ENCODE assay signal across 8 cellular contexts in the genomic region with DNA sequence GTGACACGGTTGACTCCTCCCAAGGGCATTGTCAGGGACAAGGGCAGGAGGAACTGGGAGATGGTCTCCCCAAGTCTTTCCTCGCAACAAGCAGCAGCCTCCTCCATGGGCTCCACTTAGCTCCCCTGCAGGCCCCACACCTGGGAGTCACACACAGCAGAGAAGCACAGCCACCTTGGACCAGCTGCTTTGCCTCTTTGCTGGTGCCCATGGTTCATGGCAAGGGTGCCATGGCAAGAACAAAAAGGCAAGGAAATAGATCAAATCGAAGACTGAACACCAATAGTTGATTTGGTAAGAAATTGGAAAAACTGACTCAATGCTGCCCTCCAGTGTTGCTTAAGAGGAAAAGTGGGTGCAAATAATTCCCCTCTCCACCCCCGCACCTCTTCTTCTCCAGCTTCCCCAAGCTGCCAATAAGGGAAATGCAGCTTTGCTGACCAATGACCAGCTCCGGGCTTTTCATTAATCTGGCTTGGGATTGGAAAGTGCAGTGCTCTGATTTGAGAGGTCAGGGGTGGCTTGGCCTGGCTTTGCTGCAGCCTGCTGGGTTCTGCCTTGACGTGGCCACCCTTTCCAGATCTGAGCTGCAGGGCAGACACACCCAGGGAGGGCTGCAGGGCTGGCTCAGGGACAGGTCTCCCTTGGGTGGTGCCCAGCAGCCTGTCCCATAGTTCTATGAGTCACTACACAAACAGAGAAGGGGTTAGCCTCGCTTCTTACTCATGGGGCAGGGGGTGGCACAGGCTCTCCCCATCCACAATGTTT.
DNase-seq lines count a peak whose midpoint lies in the region; ATAC-seq, FAIRE-seq and TF ChIP-seq lines count a peak whose summit lies in the region.

No MANE protein-coding gene starts in this region.

- no peak overlapping the region for H3K4me3 ChIP-seq in A549
- H3K4me3 ChIP-seq in esophagus (ENCODE audit: low read depth in 1 of 2, low read length in 2 of 2): no peak overlapping the region

- TF ChIP-seq POLR2A in A549 (IDR thresholded peaks at IDR 0.05; ENCODE audit: low read length): no peak

- H3K27ac ChIP-seq in A549 (peak overlapping the region; percentile 63 to 67), esophagus (ENCODE audit: low read depth in 2 of 2, low read length in 1 of 2) (peak overlapping the region; percentile 73 to 76)

- peaks cover 18% of the 10 kb centered on the region for H3K36me3 Mint-ChIP-seq in activated CD8-positive, alpha-beta memory T cell treated with anti-CD3 and anti-CD28 coated beads, Interleukin-2, amount 10 ng/mL, durations not matched to agents 7 days and 5 days

- POLR2A ChIA-PET in A549 (lab: Yijun Ruan, JAX): interaction anchor here (0.9 to 1.8 kb wide), 4 partner anchors 49 to 497 kb away, joined by 3 to 7 read pairs (median 4); a partner anchor contains a TSS

- H3K27me3 ChIP-seq in esophagus (ENCODE audit: control insufficient read depth in 1 of 2, insufficient read depth in 2 of 2, low read length in 2 of 2): no peaks in the 10 kb centered on the region

- CTCF ChIA-PET in A549 (lab: Yijun Ruan, JAX): interaction anchor here (0.6 to 6.3 kb wide), 88 partner anchors 11 to 750 kb away, joined by 3 to 254 read pairs (median 5); a partner anchor contains a TSS
- CTCF ChIA-PET in activated CD8-positive, alpha-beta memory T cell treated with anti-CD3 and anti-CD28 coated beads, Interleukin-2, amount 10 ng/mL, durations not matched to agents 7 days and 5 days (lab: Charles Lee): interaction anchor here (0.7 to 10.9 kb wide), 44 partner anchors 9 to 360 kb away, joined by 3 to 272 read pairs (median 6); no protein-coding TSS in a partner anchor

- peaks cover 11% of the 10 kb centered on the region for H3K9me3 Mint-ChIP-seq in activated CD8-positive, alpha-beta memory T cell treated with anti-CD3 and anti-CD28 coated beads, Interleukin-2, amount 10 ng/mL, durations not matched to agents 7 days and 5 days (ENCODE audit: low read depth)

- FAIRE-seq in A549 (lab: Jason Lieb, UNC): peak; percentile 95

- H3K9me3 ChIP-seq in A549 (peaks cover 33% of the 10 kb centered on the region), esophagus (ENCODE audit: control insufficient read depth in 2 of 2, insufficient read depth in 1 of 2, low read depth in 1 of 2, low read length in 1 of 2) (peaks cover 0 to 4% of the 10 kb centered on the region in 2 donors)

- ATAC-seq in A549: peak; percentile 82 to 93
- peak; percentile 41 for ATAC-seq in HG03175 (IDR thresholded peaks at IDR 0.05; ENCODE audit: unreplicated experiment)
- ATAC-seq in activated CD8-positive, alpha-beta memory T cell treated with anti-CD3 and anti-CD28 coated beads, Interleukin-2, amount 10 ng/mL, durations not matched to agents 7 days and 5 days: peak; percentile 52
- no peak for ATAC-seq in GM18502 (IDR thresholded peaks at IDR 0.05; ENCODE audit: poor library complexity, unreplicated experiment)

- no peaks in the 10 kb centered on the region for H3K36me3 ChIP-seq in esophagus (ENCODE audit: control insufficient read depth in 2 of 2, insufficient read depth in 2 of 2, low read length in 1 of 2)

- no peaks in the 10 kb centered on the region for H3K27me3 Mint-ChIP-seq in activated CD8-positive, alpha-beta memory T cell treated with anti-CD3 and anti-CD28 coated beads, Interleukin-2, amount 10 ng/mL, durations not matched to agents 7 days and 5 days

- no peak for TF ChIP-seq EP300 in A549 (IDR thresholded peaks at IDR 0.05)

- peak; percentile 95 for TF ChIP-seq CTCF in A549 (IDR thresholded peaks at IDR 0.05)

- WGBS in A549 (ENCODE audit: missing lambda C conversion rate): 18% methylated on average over 7 of the region's 7 CpGs
- WGBS in esophagus, 2 donors: 17 to 22% methylated on average over 7 of the region's 7 CpGs

- peaks cover 25% of the 10 kb centered on the region for H3K4me1 ChIP-seq in A549
- H3K4me1 ChIP-seq in esophagus (ENCODE audit: control insufficient read depth in 2 of 2, insufficient read depth in 2 of 2, low read length in 1 of 2): peaks cover 4 to 36% of the 10 kb centered on the region in 2 donors

- peak overlapping the region; percentile 15 for H3K4me3 Mint-ChIP-seq in activated CD8-positive, alpha-beta memory T cell treated with anti-CD3 and anti-CD28 coated beads, Interleukin-2, amount 10 ng/mL, durations not matched to agents 7 days and 5 days

- H3K27ac Mint-ChIP-seq in activated CD8-positive, alpha-beta memory T cell treated with anti-CD3 and anti-CD28 coated beads, Interleukin-2, amount 10 ng/mL, durations not matched to agents 7 days and 5 days: peak overlapping the region; percentile 72

- H3K4me2 ChIP-seq in A549: peak overlapping the region; percentile 61

- TF ChIP-seq RAD21 in A549 (conservative IDR thresholded peaks at IDR 0.05 in 1 of 2, IDR thresholded peaks at IDR 0.05 in 1 of 2): peak; percentile 92 to 97

- peak; percentile 91 to 97 for DNase-seq in A549 (ENCODE audit: low read depth in 1 of 2, low spot score in 1 of 2)
- peak; percentile 72 for DNase-seq in GM04504 (ENCODE audit: low read depth)
- peak; percentile 45 to 77 for DNase-seq in NCI-H526 (lab: John Stamatoyannopoulos, UW)
- DNase-seq in activated CD8-positive, alpha-beta memory T cell treated with anti-CD3 and anti-CD28 coated beads, Interleukin-2, amount 10 ng/mL, durations not matched to agents 7 days and 5 days: peak; percentile 63
- DNase-seq in myocyte (ENCODE audit: low read depth): peak; percentile 80

- H3K4me1 Mint-ChIP-seq in activated CD8-positive, alpha-beta memory T cell treated with anti-CD3 and anti-CD28 coated beads, Interleukin-2, amount 10 ng/mL, durations not matched to agents 7 days and 5 days: peaks cover 70% of the 10 kb centered on the region

TF ChIP-seq in A549, 52 proteins besides CTCF, POLR2A, EP300 and RAD21 (continues in another document):
- TF ChIP-seq RARB (CRISPR knock-in tag; IDR thresholded peaks at IDR 0.05): no peak
- TF ChIP-seq, protein P1, sequence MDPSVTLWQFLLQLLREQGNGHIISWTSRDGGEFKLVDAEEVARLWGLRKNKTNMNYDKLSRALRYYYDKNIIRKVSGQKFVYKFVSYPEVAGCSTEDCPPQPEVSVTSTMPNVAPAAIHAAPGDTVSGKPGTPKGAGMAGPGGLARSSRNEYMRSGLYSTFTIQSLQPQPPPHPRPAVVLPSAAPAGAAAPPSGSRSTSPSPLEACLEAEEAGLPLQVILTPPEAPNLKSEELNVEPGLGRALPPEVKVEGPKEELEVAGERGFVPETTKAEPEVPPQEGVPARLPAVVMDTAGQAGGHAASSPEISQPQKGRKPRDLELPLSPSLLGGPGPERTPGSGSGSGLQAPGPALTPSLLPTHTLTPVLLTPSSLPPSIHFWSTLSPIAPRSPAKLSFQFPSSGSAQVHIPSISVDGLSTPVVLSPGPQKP (IDR thresholded peaks at IDR 0.05; ENCODE audit: low read depth, low read length): no peak
- TF ChIP-seq, protein P2, sequence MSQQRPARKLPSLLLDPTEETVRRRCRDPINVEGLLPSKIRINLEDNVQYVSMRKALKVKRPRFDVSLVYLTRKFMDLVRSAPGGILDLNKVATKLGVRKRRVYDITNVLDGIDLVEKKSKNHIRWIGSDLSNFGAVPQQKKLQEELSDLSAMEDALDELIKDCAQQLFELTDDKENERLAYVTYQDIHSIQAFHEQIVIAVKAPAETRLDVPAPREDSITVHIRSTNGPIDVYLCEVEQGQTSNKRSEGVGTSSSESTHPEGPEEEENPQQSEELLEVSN (IDR thresholded peaks at IDR 0.05; ENCODE audit: borderline replicate concordance, low read depth): no peak
- no peak for TF ChIP-seq PHF8 (IDR thresholded peaks at IDR 0.05; ENCODE audit: borderline replicate concordance, low read depth)
- TF ChIP-seq CHD2 (IDR thresholded peaks at IDR 0.05; ENCODE audit: low read length, partially characterized antibody): no peak
- TF ChIP-seq, protein P3, sequence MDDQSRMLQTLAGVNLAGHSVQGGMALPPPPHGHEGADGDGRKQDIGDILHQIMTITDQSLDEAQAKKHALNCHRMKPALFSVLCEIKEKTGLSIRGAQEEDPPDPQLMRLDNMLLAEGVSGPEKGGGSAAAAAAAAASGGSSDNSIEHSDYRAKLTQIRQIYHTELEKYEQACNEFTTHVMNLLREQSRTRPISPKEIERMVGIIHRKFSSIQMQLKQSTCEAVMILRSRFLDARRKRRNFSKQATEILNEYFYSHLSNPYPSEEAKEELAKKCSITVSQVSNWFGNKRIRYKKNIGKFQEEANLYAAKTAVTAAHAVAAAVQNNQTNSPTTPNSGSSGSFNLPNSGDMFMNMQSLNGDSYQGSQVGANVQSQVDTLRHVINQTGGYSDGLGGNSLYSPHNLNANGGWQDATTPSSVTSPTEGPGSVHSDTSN (IDR thresholded peaks at IDR 0.05): no peak
- no peak for TF ChIP-seq HOXB13 (CRISPR knock-in tag; IDR thresholded peaks at IDR 0.05; ENCODE audit: low read depth)
- TF ChIP-seq, protein P4, sequence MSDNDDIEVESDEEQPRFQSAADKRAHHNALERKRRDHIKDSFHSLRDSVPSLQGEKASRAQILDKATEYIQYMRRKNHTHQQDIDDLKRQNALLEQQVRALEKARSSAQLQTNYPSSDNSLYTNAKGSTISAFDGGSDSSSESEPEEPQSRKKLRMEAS (IDR thresholded peaks at IDR 0.05): no peak
- TF ChIP-seq JUNB (IDR thresholded peaks at IDR 0.05): peak; percentile 66; the same call in 1 of the 2 replicates
- no peak for TF ChIP-seq FOSB (CRISPR knock-in tag; IDR thresholded peaks at IDR 0.05)
- no peak; a peak in 1 of 5 replicates for TF ChIP-seq JUN (IDR thresholded peaks at IDR 0.05)
- no peak for TF ChIP-seq RNF2 (IDR thresholded peaks at IDR 0.05; ENCODE audit: borderline replicate concordance, low read depth)
- peak; percentile 72; the same call in 1 of the 2 replicates for TF ChIP-seq FOSL2 (IDR thresholded peaks at IDR 0.05)
- TF ChIP-seq FOSL2 (CRISPR knock-in tag; IDR thresholded peaks at IDR 0.05): peak; percentile 80
- 0 out of 2 replicates have a peak, but pooled peaks have one; percentile 14 for TF ChIP-seq GATA3 (IDR thresholded peaks at IDR 0.05; ENCODE audit: borderline replicate concordance)
- TF ChIP-seq, protein P5, sequence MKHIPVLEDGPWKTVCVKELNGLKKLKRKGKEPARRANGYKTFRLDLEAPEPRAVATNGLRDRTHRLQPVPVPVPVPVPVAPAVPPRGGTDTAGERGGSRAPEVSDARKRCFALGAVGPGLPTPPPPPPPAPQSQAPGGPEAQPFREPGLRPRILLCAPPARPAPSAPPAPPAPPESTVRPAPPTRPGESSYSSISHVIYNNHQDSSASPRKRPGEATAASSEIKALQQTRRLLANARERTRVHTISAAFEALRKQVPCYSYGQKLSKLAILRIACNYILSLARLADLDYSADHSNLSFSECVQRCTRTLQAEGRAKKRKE (CRISPR knock-in tag; IDR thresholded peaks at IDR 0.05; ENCODE audit: low read depth): no peak
- 0 out of 4 replicates have a peak, but pooled peaks of 1 of the 2 experiments have one; percentile 12 for TF ChIP-seq CEBPB (IDR thresholded peaks at IDR 0.05)
- no peak for TF ChIP-seq NFE2L2 (conservative IDR thresholded peaks at IDR 0.05; ENCODE audit: low read length)
